1 cellular context compared by ENCODE assay signal in genomic region chr21:44829507-44830092, GRCh38.
TF ChIP-seq lines count a peak whose summit lies in the region.

No MANE protein-coding gene starts in this region.

TF ChIP-seq in SK-N-SH, 30 proteins besides CTCF, POLR2A, EP300 and RAD21 (continued from another document):
- TF ChIP-seq, protein P1, sequence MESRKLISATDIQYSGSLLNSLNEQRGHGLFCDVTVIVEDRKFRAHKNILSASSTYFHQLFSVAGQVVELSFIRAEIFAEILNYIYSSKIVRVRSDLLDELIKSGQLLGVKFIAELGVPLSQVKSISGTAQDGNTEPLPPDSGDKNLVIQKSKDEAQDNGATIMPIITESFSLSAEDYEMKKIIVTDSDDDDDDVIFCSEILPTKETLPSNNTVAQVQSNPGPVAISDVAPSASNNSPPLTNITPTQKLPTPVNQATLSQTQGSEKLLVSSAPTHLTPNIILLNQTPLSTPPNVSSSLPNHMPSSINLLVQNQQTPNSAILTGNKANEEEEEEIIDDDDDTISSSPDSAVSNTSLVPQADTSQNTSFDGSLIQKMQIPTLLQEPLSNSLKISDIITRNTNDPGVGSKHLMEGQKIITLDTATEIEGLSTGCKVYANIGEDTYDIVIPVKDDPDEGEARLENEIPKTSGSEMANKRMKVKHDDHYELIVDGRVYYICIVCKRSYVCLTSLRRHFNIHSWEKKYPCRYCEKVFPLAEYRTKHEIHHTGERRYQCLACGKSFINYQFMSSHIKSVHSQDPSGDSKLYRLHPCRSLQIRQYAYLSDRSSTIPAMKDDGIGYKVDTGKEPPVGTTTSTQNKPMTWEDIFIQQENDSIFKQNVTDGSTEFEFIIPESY (IDR thresholded peaks at IDR 0.05; ENCODE audit: borderline replicate concordance, low read depth) = no peak
TF ChIP-seq in SK-N-SH: peak in this region for 0.
